In the genomic region with DNA sequence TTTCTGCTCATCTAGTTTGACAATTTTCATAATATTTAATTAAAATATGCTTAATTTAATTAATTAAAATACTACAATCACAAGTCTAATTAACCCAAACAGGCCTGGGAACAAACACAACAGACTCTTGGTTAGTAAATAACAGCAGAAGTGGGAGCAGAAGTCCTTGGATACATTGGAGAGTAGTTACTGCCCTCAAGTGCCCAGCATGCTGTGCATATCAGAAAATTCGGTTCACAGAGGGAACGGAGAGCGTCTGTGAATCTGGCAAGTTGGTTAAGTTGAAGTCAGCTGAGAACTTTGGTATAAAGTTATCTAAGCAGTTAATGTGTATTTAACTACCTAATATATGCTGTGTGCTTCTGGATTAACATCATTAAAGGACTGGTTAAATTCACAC, we compare ENCODE assay signal across 19 cellular contexts.
DNase-seq lines count a peak whose midpoint lies in the region; ATAC-seq, FAIRE-seq and TF ChIP-seq lines count a peak whose summit lies in the region.
"Had no signal": no experiment of that assay in that cellular context is flagged by ENCODE, and none has a peak within 500 bp of the region (broad histone marks: within the 10 kb centered on the region; RNA-seq: fewer than 3 reads in every experiment).

No MANE protein-coding gene starts in this region.

- no peaks in the 10 kb centered on the region for H3K9me3 ChIP-seq in Panc1 (ENCODE audit: control insufficient read depth, insufficient read depth, low read depth, low read length)
- H3K9me3 ChIP-seq: BE2C, MG63, SJSA1 had no signal

- H3K36me3 ChIP-seq in Panc1 (ENCODE audit: control insufficient read depth, insufficient read depth, low read length) = no peaks in the 10 kb centered on the region
- H3K36me3 ChIP-seq: BE2C, MG63, SJSA1 had no signal

- TF ChIP-seq CTCF in Panc1 (IDR thresholded peaks at IDR 0.05) = peak; percentile 20; the same call in 1 of the 2 replicates

- no peak overlapping the region for H3K27ac ChIP-seq in Panc1 (ENCODE audit: low read length)
- H3K27ac ChIP-seq: HL-60, SJSA1 had no signal

- no peaks in the 10 kb centered on the region for H3K27me3 ChIP-seq in Panc1 (ENCODE audit: control insufficient read depth, insufficient read depth, low read length)
- H3K27me3 ChIP-seq: BE2C, SJSA1 had no signal

- peak; percentile 55 for FAIRE-seq in frontal cortex (lab: Jason Lieb, UNC)

- DNase-seq in Ammon's horn (ENCODE audit: low spot score) = peak; percentile 53
- no peak for DNase-seq in Panc1 (ENCODE audit: low read depth, low spot score)
- DNase-seq in frontal cortex (ENCODE audit: low spot score in 2 of 2) = no peak
- peak; percentile 32 for DNase-seq in midbrain (lab: John Stamatoyannopoulos, UW)
- DNase-seq in HPDE6-E6E7 (ENCODE audit: extremely low spot score) = no peak
- no peak for DNase-seq in stimulated activated naive CD8-positive, alpha-beta T cell treated with anti-CD3 and anti-CD28 coated beads, Interleukin-15, Interleukin-2, amounts not matched to agents 100 U/mL and 50 U/mL, for 24 hours
- no peak for DNase-seq in UCSD-AML1 (lab: John Stamatoyannopoulos, UW; ENCODE audit: unreplicated experiment)
- DNase-seq in NCI-H1105 treated with DMSO at 0.1 percent for 48 hours (lab: John Stamatoyannopoulos, UW) = no peak
- DNase-seq: BE2C; CD4-positive, alpha-beta memory T cell; GOT3; HFFc6; KG1; MG63; NCI-H1417 treated with DMSO at 0.1 percent for 48 hours; NCI-H2029 treated with DMSO at 0.1 percent for 48 hours; NCI-H510A treated with DMSO at 0.1 percent for 48 hours had no signal

- no peaks in the 10 kb centered on the region for H3K4me1 ChIP-seq in Panc1 (ENCODE audit: control insufficient read depth, insufficient read depth, low read length)
- H3K4me1 ChIP-seq: SJSA1 had no signal

- ATAC-seq in Panc1 = no peak
- no peak for ATAC-seq in stimulated activated naive CD8-positive, alpha-beta T cell treated with anti-CD3 and anti-CD28 coated beads, Interleukin-15, Interleukin-2, amounts not matched to agents 100 U/mL and 50 U/mL, for 24 hours

- no TSS peak for BruUV-seq in Panc1 (replicated peaks; lab: Mats Ljungman, UMichigan)

- H3K4me3 ChIP-seq in Panc1 (ENCODE audit: low read depth in 2 of 2, low read length in 2 of 2) = no peak overlapping the region
- H3K4me3 ChIP-seq: MG63, SJSA1 had no signal

- POLR2A ChIA-PET in Panc1 (lab: Charles Lee) = no interaction called here

- CTCF ChIA-PET in Panc1 (lab: Charles Lee) = no interaction called here

- in situ Hi-C loops in Panc1 (cut with HindIII; ENCODE audit: low pct_unique_long_range_greater_than_20kb, low sequenced_read_pairs) = no loop called here

- intact Hi-C loops in Panc1 (cut with micrococcal nuclease; ENCODE audit: unreplicated experiment) = no loop called here

Comparison
In these comparisons a context has a peak if more than half of its experiments do, and no peak if none do; other contexts are left out.
1. DNase-seq: peak in Ammon's horn (single experiment) and midbrain (single experiment); none in Panc1 (single experiment), frontal cortex (0 of 2), HPDE6-E6E7 (single experiment), stimulated activated naive CD8-positive, alpha-beta T cell treated with anti-CD3 and anti-CD28 coated beads, Interleukin-15, Interleukin-2, amounts not matched to agents 100 U/mL and 50 U/mL, for 24 hours (single experiment), UCSD-AML1 (single experiment) and NCI-H1105 treated with DMSO at 0.1 percent for 48 hours (single experiment).